1 cellular context compared by ENCODE assay signal in genomic region chr17:81252336-81253329, GRCh38.
TF ChIP-seq lines count a peak whose summit lies in the region.

No MANE protein-coding gene starts in this region.

TF ChIP-seq in HepG2, 621 proteins besides CTCF, POLR2A, EP300 and RAD21 (continued from another document and continues in another):
- TF ChIP-seq DZIP1 (CRISPR knock-in tag; IDR thresholded peaks at IDR 0.05), result no peak
- TF ChIP-seq TARDBP (CRISPR knock-in tag; IDR thresholded peaks at IDR 0.05), result peak; percentile 37; the same call in 1 of the 2 replicates
- TF ChIP-seq KLF16 (CRISPR knock-in tag; IDR thresholded peaks at IDR 0.05), result no peak
- no peak for TF ChIP-seq GATAD2A (CRISPR knock-in tag; IDR thresholded peaks at IDR 0.05)
- no peak for TF ChIP-seq CBX2 (IDR thresholded peaks at IDR 0.05; ENCODE audit: low read depth, low read length)
- no peak for TF ChIP-seq CBX2 (CRISPR knock-in tag; IDR thresholded peaks at IDR 0.05; ENCODE audit: low read depth)
- TF ChIP-seq ZBTB14 (CRISPR knock-in tag; IDR thresholded peaks at IDR 0.05), result no peak
- TF ChIP-seq RELA (CRISPR knock-in tag; IDR thresholded peaks at IDR 0.05), result no peak
- TF ChIP-seq CSRNP1 (CRISPR knock-in tag; IDR thresholded peaks at IDR 0.05), result no peak
- no peak for TF ChIP-seq RCOR2 (CRISPR knock-in tag; IDR thresholded peaks at IDR 0.05)
- no peak for TF ChIP-seq KAT8 (CRISPR knock-in tag; IDR thresholded peaks at IDR 0.05)
- no peak for TF ChIP-seq ZSCAN30 (CRISPR knock-in tag; IDR thresholded peaks at IDR 0.05)
- TF ChIP-seq ZNF570 (CRISPR knock-in tag; IDR thresholded peaks at IDR 0.05; ENCODE audit: borderline replicate concordance), result no peak
- no peak for TF ChIP-seq ZBTB43 (CRISPR knock-in tag; conservative IDR thresholded peaks at IDR 0.05)
- TF ChIP-seq ZNF33A (CRISPR knock-in tag; IDR thresholded peaks at IDR 0.05; ENCODE audit: borderline replicate concordance), result no peak
- TF ChIP-seq SYNCRIP (IDR thresholded peaks at IDR 0.05; ENCODE audit: insufficient read depth, low read depth, low read length), result no peak
- TF ChIP-seq ZNF597 (CRISPR knock-in tag; IDR thresholded peaks at IDR 0.05), result no peak
- no peak for TF ChIP-seq ZNF510 (CRISPR knock-in tag; IDR thresholded peaks at IDR 0.05; ENCODE audit: low read depth)
- 0 out of 2 replicates have a peak, but pooled peaks have one; percentile 38 for TF ChIP-seq ZNF292 (CRISPR knock-in tag; IDR thresholded peaks at IDR 0.05; ENCODE audit: borderline replicate concordance, low read depth)
- TF ChIP-seq PAXIP1 (CRISPR knock-in tag; conservative IDR thresholded peaks at IDR 0.05), result peak; percentile 70
- no peak for TF ChIP-seq KLF6 (CRISPR knock-in tag; IDR thresholded peaks at IDR 0.05)
- peak; percentile 26; the same call in 1 of the 2 replicates for TF ChIP-seq GABPB1 (CRISPR knock-in tag; IDR thresholded peaks at IDR 0.05)
- TF ChIP-seq ZNF883 (CRISPR knock-in tag; IDR thresholded peaks at IDR 0.05; ENCODE audit: not compliant biosample characterization), result peak; percentile 34
- no peak for TF ChIP-seq ZNF207 (IDR thresholded peaks at IDR 0.05; ENCODE audit: borderline replicate concordance)
- TF ChIP-seq TFE3 (CRISPR knock-in tag; IDR thresholded peaks at IDR 0.05), result no peak
- no peak for TF ChIP-seq ZBTB21 (CRISPR knock-in tag; IDR thresholded peaks at IDR 0.05)
- TF ChIP-seq SNAPC4 (CRISPR knock-in tag; IDR thresholded peaks at IDR 0.05), result no peak
- TF ChIP-seq ZFP36L1 (CRISPR knock-in tag; IDR thresholded peaks at IDR 0.05), result no peak
- 0 out of 2 replicates have a peak, but pooled peaks have one; percentile 8 for TF ChIP-seq ZBTB38 (CRISPR knock-in tag; IDR thresholded peaks at IDR 0.05)
- no peak for TF ChIP-seq SCMH1 (CRISPR knock-in tag; IDR thresholded peaks at IDR 0.05; ENCODE audit: borderline replicate concordance)
- no peak for TF ChIP-seq ZNF562 (CRISPR knock-in tag; IDR thresholded peaks at IDR 0.05; ENCODE audit: borderline replicate concordance)
- TF ChIP-seq ZFP36L2 (CRISPR knock-in tag; IDR thresholded peaks at IDR 0.05), result no peak
- peak; percentile 58 for TF ChIP-seq ARID4A (CRISPR knock-in tag; IDR thresholded peaks at IDR 0.05; ENCODE audit: borderline replicate concordance)
